In the genomic region with DNA sequence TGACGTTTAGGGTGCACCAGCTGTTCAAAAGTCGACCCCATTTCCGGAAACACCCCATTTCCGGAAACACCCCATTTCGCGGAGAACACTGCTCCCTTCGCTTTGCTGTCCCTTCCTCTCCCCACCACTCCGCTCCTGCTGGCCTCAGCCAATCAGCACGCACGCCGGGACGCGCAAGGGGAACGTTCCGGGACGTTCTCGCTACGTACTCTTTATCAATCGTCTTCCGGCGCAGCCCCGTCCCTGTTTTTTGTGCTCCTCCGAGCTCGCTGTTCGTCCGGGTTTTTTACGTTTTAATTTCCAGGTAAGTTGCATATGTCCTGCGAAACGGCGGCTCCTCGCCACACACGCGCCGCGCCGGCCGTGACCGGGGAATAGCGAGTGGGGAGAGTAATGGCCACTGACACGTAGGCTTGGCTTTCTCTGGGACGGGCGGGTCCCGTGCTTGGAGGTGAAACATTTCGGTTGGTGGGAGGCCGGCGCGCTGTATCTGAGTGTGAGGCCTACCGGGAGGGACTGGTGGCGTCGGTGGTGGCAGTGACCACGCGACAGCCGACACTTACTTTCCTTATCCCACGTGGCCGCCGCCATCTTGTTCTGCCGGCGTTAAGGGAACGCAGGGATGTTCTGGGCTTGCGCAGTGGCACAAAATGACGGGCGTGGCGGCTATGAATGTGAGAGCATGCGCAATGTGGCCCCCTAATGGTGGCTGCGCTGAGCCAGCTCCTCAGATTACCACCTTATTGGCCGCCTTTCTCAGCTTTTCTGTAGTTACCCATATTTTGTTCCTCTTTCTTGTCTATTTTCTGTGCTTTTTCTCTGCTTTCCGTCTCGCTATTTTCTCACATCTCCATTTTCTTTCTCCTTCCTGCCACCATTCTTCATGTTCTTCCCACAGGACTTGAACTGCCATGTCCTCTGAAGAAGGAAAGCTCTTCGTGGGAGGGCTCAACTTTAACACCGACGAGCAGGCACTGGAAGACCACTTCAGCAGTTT, we compare ENCODE assay signal across 1 cellular context.
TF ChIP-seq lines count a peak whose summit lies in the region.

TSS of gene RBM3 (plus strand) at position 215 of the 997 bp plus-strand sequence. CDS start at position 912, 697 bp downstream.

TF ChIP-seq in HepG2, 621 proteins besides CTCF, POLR2A, EP300 and RAD21 (continued from another document and continues in another):
- TF ChIP-seq ATF2 (CRISPR knock-in tag; IDR thresholded peaks at IDR 0.05) (no peak), KLF13 (CRISPR knock-in tag; IDR thresholded peaks at IDR 0.05) (no peak), ZNF367 (CRISPR knock-in tag; IDR thresholded peaks at IDR 0.05; ENCODE audit: borderline replicate concordance) (no peak), AFF4 (CRISPR knock-in tag; IDR thresholded peaks at IDR 0.05) (no peak), ZBTB8A (CRISPR knock-in tag; IDR thresholded peaks at IDR 0.05; ENCODE audit: borderline replicate concordance, low read depth) (no peak), ISX (CRISPR knock-in tag; conservative IDR thresholded peaks at IDR 0.05) (no peak), SUZ12 (IDR thresholded peaks at IDR 0.05; ENCODE audit: low read depth, low read length) (no peak), PHF21A (CRISPR knock-in tag; IDR thresholded peaks at IDR 0.05) (0 out of 2 replicates have a peak, but pooled peaks have one; percentile 33), ZSCAN30 (CRISPR knock-in tag; IDR thresholded peaks at IDR 0.05) (no peak), ZNF607 (CRISPR knock-in tag; IDR thresholded peaks at IDR 0.05; ENCODE audit: borderline replicate concordance) (0 out of 2 replicates have a peak, but pooled peaks have one; percentile 37), AKAP8 (CRISPR knock-in tag; IDR thresholded peaks at IDR 0.05) (no peak), ZNF773 (CRISPR knock-in tag; IDR thresholded peaks at IDR 0.05; ENCODE audit: borderline replicate concordance) (no peak), SIX1 (CRISPR knock-in tag; IDR thresholded peaks at IDR 0.05; ENCODE audit: borderline replicate concordance) (no peak), REL (CRISPR knock-in tag; conservative IDR thresholded peaks at IDR 0.05) (no peak), DRAP1 (CRISPR knock-in tag; IDR thresholded peaks at IDR 0.05) (peak; percentile 95), NR0B2 (CRISPR knock-in tag; IDR thresholded peaks at IDR 0.05) (peak; percentile 77; the same call in 1 of the 2 replicates)
- TF ChIP-seq, protein P1, sequence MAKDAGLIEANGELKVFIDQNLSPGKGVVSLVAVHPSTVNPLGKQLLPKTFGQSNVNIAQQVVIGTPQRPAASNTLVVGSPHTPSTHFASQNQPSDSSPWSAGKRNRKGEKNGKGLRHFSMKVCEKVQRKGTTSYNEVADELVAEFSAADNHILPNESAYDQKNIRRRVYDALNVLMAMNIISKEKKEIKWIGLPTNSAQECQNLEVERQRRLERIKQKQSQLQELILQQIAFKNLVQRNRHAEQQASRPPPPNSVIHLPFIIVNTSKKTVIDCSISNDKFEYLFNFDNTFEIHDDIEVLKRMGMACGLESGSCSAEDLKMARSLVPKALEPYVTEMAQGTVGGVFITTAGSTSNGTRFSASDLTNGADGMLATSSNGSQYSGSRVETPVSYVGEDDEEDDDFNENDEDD (CRISPR knock-in tag; IDR thresholded peaks at IDR 0.05; ENCODE audit: borderline replicate concordance): peak; percentile 24; the same call in 1 of the 2 replicates
- TF ChIP-seq, protein P2, sequence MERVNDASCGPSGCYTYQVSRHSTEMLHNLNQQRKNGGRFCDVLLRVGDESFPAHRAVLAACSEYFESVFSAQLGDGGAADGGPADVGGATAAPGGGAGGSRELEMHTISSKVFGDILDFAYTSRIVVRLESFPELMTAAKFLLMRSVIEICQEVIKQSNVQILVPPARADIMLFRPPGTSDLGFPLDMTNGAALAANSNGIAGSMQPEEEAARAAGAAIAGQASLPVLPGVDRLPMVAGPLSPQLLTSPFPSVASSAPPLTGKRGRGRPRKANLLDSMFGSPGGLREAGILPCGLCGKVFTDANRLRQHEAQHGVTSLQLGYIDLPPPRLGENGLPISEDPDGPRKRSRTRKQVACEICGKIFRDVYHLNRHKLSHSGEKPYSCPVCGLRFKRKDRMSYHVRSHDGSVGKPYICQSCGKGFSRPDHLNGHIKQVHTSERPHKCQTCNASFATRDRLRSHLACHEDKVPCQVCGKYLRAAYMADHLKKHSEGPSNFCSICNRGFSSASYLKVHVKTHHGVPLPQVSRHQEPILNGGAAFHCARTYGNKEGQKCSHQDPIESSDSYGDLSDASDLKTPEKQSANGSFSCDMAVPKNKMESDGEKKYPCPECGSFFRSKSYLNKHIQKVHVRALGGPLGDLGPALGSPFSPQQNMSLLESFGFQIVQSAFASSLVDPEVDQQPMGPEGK (CRISPR knock-in tag; IDR thresholded peaks at IDR 0.05): no peak; the same call in 1 of the 2 replicates
- TF ChIP-seq, protein P3, sequence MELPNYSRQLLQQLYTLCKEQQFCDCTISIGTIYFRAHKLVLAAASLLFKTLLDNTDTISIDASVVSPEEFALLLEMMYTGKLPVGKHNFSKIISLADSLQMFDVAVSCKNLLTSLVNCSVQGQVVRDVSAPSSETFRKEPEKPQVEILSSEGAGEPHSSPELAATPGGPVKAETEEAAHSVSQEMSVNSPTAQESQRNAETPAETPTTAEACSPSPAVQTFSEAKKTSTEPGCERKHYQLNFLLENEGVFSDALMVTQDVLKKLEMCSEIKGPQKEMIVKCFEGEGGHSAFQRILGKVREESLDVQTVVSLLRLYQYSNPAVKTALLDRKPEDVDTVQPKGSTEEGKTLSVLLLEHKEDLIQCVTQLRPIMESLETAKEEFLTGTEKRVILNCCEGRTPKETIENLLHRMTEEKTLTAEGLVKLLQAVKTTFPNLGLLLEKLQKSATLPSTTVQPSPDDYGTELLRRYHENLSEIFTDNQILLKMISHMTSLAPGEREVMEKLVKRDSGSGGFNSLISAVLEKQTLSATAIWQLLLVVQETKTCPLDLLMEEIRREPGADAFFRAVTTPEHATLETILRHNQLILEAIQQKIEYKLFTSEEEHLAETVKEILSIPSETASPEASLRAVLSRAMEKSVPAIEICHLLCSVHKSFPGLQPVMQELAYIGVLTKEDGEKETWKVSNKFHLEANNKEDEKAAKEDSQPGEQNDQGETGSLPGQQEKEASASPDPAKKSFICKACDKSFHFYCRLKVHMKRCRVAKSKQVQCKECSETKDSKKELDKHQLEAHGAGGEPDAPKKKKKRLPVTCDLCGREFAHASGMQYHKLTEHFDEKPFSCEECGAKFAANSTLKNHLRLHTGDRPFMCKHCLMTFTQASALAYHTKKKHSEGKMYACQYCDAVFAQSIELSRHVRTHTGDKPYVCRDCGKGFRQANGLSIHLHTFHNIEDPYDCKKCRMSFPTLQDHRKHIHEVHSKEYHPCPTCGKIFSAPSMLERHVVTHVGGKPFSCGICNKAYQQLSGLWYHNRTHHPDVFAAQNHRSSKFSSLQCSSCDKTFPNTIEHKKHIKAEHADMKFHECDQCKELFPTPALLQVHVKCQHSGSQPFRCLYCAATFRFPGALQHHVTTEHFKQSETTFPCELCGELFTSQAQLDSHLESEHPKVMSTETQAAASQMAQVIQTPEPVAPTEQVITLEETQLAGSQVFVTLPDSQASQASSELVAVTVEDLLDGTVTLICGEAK (IDR thresholded peaks at IDR 0.05): peak; percentile 51; the same call in 1 of the 2 replicates
- TF ChIP-seq, protein P3 (CRISPR knock-in tag; IDR thresholded peaks at IDR 0.05): peak; percentile 47; the same call in 1 of the 2 replicates
- TF ChIP-seq, protein P4, sequence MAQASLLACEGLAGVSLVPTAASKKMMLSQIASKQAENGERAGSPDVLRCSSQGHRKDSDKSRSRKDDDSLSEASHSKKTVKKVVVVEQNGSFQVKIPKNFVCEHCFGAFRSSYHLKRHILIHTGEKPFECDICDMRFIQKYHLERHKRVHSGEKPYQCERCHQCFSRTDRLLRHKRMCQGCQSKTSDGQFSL (CRISPR knock-in tag; IDR thresholded peaks at IDR 0.05): peak; percentile 81; the same call in 1 of the 2 replicates
- TF ChIP-seq, protein P5, sequence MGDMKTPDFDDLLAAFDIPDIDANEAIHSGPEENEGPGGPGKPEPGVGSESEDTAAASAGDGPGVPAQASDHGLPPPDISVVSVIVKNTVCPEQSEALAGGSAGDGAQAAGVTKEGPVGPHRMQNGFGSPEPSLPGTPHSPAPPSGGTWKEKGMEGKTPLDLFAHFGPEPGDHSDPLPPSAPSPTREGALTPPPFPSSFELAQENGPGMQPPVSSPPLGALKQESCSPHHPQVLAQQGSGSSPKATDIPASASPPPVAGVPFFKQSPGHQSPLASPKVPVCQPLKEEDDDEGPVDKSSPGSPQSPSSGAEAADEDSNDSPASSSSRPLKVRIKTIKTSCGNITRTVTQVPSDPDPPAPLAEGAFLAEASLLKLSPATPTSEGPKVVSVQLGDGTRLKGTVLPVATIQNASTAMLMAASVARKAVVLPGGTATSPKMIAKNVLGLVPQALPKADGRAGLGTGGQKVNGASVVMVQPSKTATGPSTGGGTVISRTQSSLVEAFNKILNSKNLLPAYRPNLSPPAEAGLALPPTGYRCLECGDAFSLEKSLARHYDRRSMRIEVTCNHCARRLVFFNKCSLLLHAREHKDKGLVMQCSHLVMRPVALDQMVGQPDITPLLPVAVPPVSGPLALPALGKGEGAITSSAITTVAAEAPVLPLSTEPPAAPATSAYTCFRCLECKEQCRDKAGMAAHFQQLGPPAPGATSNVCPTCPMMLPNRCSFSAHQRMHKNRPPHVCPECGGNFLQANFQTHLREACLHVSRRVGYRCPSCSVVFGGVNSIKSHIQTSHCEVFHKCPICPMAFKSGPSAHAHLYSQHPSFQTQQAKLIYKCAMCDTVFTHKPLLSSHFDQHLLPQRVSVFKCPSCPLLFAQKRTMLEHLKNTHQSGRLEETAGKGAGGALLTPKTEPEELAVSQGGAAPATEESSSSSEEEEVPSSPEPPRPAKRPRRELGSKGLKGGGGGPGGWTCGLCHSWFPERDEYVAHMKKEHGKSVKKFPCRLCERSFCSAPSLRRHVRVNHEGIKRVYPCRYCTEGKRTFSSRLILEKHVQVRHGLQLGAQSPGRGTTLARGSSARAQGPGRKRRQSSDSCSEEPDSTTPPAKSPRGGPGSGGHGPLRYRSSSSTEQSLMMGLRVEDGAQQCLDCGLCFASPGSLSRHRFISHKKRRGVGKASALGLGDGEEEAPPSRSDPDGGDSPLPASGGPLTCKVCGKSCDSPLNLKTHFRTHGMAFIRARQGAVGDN (CRISPR knock-in tag; IDR thresholded peaks at IDR 0.05): peak; percentile 97
